ENCODE assay signal across 1 cellular context in genomic region chr2:3519255-3520190, GRCh38.
A peak's percentile ranks its signal among the peaks of the same experiment; 100 is the strongest.
TF ChIP-seq lines count a peak whose summit lies in the region.

A gene with protein sequence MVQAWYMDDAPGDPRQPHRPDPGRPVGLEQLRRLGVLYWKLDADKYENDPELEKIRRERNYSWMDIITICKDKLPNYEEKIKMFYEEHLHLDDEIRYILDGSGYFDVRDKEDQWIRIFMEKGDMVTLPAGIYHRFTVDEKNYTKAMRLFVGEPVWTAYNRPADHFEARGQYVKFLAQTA (minus strand): TSS chr2:3519531. CDS start chr2:3519487, 44 bp downstream.

TF ChIP-seq in HepG2, 621 proteins besides CTCF, POLR2A, EP300 and RAD21 (continued from another document and continues in another):
- TF ChIP-seq, protein P1, sequence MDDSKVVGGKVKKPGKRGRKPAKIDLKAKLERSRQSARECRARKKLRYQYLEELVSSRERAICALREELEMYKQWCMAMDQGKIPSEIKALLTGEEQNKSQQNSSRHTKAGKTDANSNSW (CRISPR knock-in tag; IDR thresholded peaks at IDR 0.05; ENCODE audit: borderline replicate concordance): no peak; the same call in 1 of the 2 replicates
- TF ChIP-seq KDM2A (CRISPR knock-in tag; IDR thresholded peaks at IDR 0.05; ENCODE audit: borderline replicate concordance, low read depth) (peak; percentile 71; the same call in 1 of the 2 replicates), BRD4 (CRISPR knock-in tag; IDR thresholded peaks at IDR 0.05) (peak; percentile 38; the same call in 1 of the 2 replicates), TCF7 (IDR thresholded peaks at IDR 0.05; ENCODE audit: low read depth) (no peak), NFRKB (IDR thresholded peaks at IDR 0.05) (no peak), RFXANK (CRISPR knock-in tag; IDR thresholded peaks at IDR 0.05) (peak; percentile 90), FOXK1 (CRISPR knock-in tag; IDR thresholded peaks at IDR 0.05; ENCODE audit: borderline replicate concordance, low read depth) (0 out of 2 replicates have a peak, but pooled peaks have one; percentile 12), SOX6 (IDR thresholded peaks at IDR 0.05) (no peak), SOX6 (CRISPR knock-in tag; IDR thresholded peaks at IDR 0.05) (peak; percentile 6; the same call in 1 of the 2 replicates), SNAPC5 (CRISPR knock-in tag; IDR thresholded peaks at IDR 0.05; ENCODE audit: borderline replicate concordance) (peak; percentile 96; the same call in 1 of the 2 replicates), ZNF558 (CRISPR knock-in tag; IDR thresholded peaks at IDR 0.05; ENCODE audit: borderline replicate concordance) (peak; percentile 90; the same call in 1 of the 2 replicates), ZNF776 (CRISPR knock-in tag; IDR thresholded peaks at IDR 0.05) (peak; percentile 77), ZNF615 (CRISPR knock-in tag; IDR thresholded peaks at IDR 0.05; ENCODE audit: borderline replicate concordance) (no peak; the same call in 1 of the 2 replicates), ZBTB49 (CRISPR knock-in tag; IDR thresholded peaks at IDR 0.05; ENCODE audit: borderline replicate concordance) (no peak), HNF4G (IDR thresholded peaks at IDR 0.05; ENCODE audit: borderline replicate concordance, low read depth, low read length) (no peak), HNF4G (CRISPR knock-in tag; IDR thresholded peaks at IDR 0.05; ENCODE audit: borderline replicate concordance, low read depth) (peak; percentile 87), ZIK1 (CRISPR knock-in tag; IDR thresholded peaks at IDR 0.05; ENCODE audit: borderline replicate concordance, low read depth) (peak; percentile 90; the same call in 1 of the 2 replicates), ZMYM4 (CRISPR knock-in tag; IDR thresholded peaks at IDR 0.05) (peak; percentile 88), MAFK (conservative IDR thresholded peaks at IDR 0.05 in 1 of 2, IDR thresholded peaks at IDR 0.05 in 1 of 2; ENCODE audit: low read length in 2 of 2) (peak; percentile 89 to 90), ZNF143 (CRISPR knock-in tag; IDR thresholded peaks at IDR 0.05) (no peak; the same call in 1 of the 2 replicates), ZBTB7B (CRISPR knock-in tag; IDR thresholded peaks at IDR 0.05) (peak; percentile 81; the same call in 1 of the 2 replicates), BRF2 (CRISPR knock-in tag; IDR thresholded peaks at IDR 0.05) (peak; percentile 100), ZNF24 (IDR thresholded peaks at IDR 0.05) (0 out of 2 replicates have a peak, but pooled peaks have one; percentile 58), ZNF253 (CRISPR knock-in tag; IDR thresholded peaks at IDR 0.05; ENCODE audit: borderline replicate concordance) (peak; percentile 95), PLRG1 (conservative IDR thresholded peaks at IDR 0.05) (no peak), ZNF660 (CRISPR knock-in tag; IDR thresholded peaks at IDR 0.05; ENCODE audit: borderline replicate concordance, low read depth) (0 out of 2 replicates have a peak, but pooled peaks have one; percentile 64), ZNF230 (CRISPR knock-in tag; IDR thresholded peaks at IDR 0.05) (peak; percentile 97; the same call in 1 of the 2 replicates), SP5 (CRISPR knock-in tag; IDR thresholded peaks at IDR 0.05; ENCODE audit: borderline replicate concordance, low read depth) (no peak), KLF12 (CRISPR knock-in tag; IDR thresholded peaks at IDR 0.05; ENCODE audit: borderline replicate concordance) (no peak; the same call in none of the 2 replicates), HOXA3 (CRISPR knock-in tag; IDR thresholded peaks at IDR 0.05) (peak; percentile 65), TOPORS (CRISPR knock-in tag; IDR thresholded peaks at IDR 0.05) (peak; percentile 95), ZNF354B (CRISPR knock-in tag; IDR thresholded peaks at IDR 0.05) (peak; percentile 99), MTF1 (CRISPR knock-in tag; IDR thresholded peaks at IDR 0.05) (no peak; the same call in 1 of the 2 replicates), SETDB1 (CRISPR knock-in tag; IDR thresholded peaks at IDR 0.05; ENCODE audit: borderline replicate concordance) (0 out of 2 replicates have a peak, but pooled peaks have one; percentile 18), CC2D1A (CRISPR knock-in tag; IDR thresholded peaks at IDR 0.05) (no peak; the same call in 1 of the 2 replicates), ZNF138 (CRISPR knock-in tag; IDR thresholded peaks at IDR 0.05; ENCODE audit: low read depth) (no peak), HNRNPLL (IDR thresholded peaks at IDR 0.05; ENCODE audit: low read depth, low read length, poor library complexity, severe bottlenecking) (peak; percentile 99), AFF4 (CRISPR knock-in tag; IDR thresholded peaks at IDR 0.05) (no peak), ZC3H13 (CRISPR knock-in tag; IDR thresholded peaks at IDR 0.05) (peak; percentile 88), TARDBP (CRISPR knock-in tag; IDR thresholded peaks at IDR 0.05) (peak; percentile 97), TBL1XR1 (IDR thresholded peaks at IDR 0.05; ENCODE audit: borderline replicate concordance, low read length, partially characterized antibody) (no peak), ZNF326 (CRISPR knock-in tag; IDR thresholded peaks at IDR 0.05; ENCODE audit: borderline replicate concordance) (no peak)
- TF ChIP-seq, protein P2, sequence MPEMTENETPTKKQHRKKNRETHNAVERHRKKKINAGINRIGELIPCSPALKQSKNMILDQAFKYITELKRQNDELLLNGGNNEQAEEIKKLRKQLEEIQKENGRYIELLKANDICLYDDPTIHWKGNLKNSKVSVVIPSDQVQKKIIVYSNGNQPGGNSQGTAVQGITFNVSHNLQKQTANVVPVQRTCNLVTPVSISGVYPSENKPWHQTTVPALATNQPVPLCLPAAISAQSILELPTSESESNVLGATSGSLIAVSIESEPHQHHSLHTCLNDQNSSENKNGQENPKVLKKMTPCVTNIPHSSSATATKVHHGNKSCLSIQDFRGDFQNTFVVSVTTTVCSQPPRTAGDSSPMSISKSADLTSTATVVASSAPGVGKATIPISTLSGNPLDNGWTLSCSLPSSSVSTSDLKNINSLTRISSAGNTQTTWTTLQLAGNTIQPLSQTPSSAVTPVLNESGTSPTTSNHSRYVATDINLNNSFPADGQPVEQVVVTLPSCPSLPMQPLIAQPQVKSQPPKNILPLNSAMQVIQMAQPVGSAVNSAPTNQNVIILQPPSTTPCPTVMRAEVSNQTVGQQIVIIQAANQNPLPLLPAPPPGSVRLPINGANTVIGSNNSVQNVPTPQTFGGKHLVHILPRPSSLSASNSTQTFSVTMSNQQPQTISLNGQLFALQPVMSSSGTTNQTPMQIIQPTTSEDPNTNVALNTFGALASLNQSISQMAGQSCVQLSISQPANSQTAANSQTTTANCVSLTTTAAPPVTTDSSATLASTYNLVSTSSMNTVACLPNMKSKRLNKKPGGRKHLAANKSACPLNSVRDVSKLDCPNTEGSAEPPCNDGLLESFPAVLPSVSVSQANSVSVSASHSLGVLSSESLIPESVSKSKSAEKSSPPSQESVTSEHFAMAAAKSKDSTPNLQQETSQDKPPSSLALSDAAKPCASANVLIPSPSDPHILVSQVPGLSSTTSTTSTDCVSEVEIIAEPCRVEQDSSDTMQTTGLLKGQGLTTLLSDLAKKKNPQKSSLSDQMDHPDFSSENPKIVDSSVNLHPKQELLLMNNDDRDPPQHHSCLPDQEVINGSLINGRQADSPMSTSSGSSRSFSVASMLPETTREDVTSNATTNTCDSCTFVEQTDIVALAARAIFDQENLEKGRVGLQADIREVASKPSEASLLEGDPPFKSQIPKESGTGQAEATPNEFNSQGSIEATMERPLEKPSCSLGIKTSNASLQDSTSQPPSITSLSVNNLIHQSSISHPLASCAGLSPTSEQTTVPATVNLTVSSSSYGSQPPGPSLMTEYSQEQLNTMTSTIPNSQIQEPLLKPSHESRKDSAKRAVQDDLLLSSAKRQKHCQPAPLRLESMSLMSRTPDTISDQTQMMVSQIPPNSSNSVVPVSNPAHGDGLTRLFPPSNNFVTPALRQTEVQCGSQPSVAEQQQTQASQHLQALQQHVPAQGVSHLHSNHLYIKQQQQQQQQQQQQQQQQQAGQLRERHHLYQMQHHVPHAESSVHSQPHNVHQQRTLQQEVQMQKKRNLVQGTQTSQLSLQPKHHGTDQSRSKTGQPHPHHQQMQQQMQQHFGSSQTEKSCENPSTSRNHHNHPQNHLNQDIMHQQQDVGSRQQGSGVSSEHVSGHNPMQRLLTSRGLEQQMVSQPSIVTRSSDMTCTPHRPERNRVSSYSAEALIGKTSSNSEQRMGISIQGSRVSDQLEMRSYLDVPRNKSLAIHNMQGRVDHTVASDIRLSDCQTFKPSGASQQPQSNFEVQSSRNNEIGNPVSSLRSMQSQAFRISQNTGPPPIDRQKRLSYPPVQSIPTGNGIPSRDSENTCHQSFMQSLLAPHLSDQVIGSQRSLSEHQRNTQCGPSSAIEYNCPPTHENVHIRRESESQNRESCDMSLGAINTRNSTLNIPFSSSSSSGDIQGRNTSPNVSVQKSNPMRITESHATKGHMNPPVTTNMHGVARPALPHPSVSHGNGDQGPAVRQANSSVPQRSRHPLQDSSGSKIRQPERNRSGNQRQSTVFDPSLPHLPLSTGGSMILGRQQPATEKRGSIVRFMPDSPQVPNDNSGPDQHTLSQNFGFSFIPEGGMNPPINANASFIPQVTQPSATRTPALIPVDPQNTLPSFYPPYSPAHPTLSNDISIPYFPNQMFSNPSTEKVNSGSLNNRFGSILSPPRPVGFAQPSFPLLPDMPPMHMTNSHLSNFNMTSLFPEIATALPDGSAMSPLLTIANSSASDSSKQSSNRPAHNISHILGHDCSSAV (CRISPR knock-in tag; IDR thresholded peaks at IDR 0.05; ENCODE audit: borderline replicate concordance): peak; percentile 100; the same call in 1 of the 2 replicates
- TF ChIP-seq, protein P3, sequence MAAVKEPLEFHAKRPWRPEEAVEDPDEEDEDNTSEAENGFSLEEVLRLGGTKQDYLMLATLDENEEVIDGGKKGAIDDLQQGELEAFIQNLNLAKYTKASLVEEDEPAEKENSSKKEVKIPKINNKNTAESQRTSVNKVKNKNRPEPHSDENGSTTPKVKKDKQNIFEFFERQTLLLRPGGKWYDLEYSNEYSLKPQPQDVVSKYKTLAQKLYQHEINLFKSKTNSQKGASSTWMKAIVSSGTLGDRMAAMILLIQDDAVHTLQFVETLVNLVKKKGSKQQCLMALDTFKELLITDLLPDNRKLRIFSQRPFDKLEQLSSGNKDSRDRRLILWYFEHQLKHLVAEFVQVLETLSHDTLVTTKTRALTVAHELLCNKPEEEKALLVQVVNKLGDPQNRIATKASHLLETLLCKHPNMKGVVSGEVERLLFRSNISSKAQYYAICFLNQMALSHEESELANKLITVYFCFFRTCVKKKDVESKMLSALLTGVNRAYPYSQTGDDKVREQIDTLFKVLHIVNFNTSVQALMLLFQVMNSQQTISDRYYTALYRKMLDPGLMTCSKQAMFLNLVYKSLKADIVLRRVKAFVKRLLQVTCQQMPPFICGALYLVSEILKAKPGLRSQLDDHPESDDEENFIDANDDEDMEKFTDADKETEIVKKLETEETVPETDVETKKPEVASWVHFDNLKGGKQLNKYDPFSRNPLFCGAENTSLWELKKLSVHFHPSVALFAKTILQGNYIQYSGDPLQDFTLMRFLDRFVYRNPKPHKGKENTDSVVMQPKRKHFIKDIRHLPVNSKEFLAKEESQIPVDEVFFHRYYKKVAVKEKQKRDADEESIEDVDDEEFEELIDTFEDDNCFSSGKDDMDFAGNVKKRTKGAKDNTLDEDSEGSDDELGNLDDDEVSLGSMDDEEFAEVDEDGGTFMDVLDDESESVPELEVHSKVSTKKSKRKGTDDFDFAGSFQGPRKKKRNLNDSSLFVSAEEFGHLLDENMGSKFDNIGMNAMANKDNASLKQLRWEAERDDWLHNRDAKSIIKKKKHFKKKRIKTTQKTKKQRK (IDR thresholded peaks at IDR 0.05; ENCODE audit: low read length): no peak
